8 cellular contexts compared by ENCODE assay signal in genomic region chr17:44199553-44200477, GRCh38. TPM values are rescaled to one million over a fixed set of nuclear protein-coding genes. Genes with fewer than 3 reads are reported as not detected.
A peak's percentile ranks its signal among the peaks of the same experiment; 100 is the strongest.
DNase-seq lines count a peak whose midpoint lies in the region; TF ChIP-seq lines count a peak whose summit lies in the region.

Gene ATXN7L3, minus strand, starts transcription at chr17:44199884. Its CDS starts 1,814 bp downstream, at chr17:44198070.

- H3K4me1 ChIP-seq in HEK293 (ENCODE audit: control insufficient read depth, insufficient read depth, low read length), result peaks cover 5% of the 10 kb centered on the region
- H3K4me1 ChIP-seq in neutrophil (ENCODE audit: control insufficient read depth in 1 of 2, insufficient read depth in 1 of 2, low read depth in 1 of 2, low read length in 1 of 2), result peaks cover 43 to 50% of the 10 kb centered on the region in 2 experiments

- H3K27me3 ChIP-seq in neutrophil, result no peaks in the 10 kb centered on the region

- CTCF ChIA-PET in HEK293 (lab: Yijun Ruan, JAX), result interaction anchor here (0.7 to 1.9 kb wide), 2 partner anchors 19 to 132 kb away, joined by 3 to 8 read pairs; no protein-coding TSS in a partner anchor

- peaks cover 6 to 31% of the 10 kb centered on the region in 2 experiments; a peak in 2 of 3 replicates for H3K36me3 ChIP-seq in HEK293 (ENCODE audit: control insufficient read depth in 2 of 2, insufficient read depth in 1 of 2, low read length in 2 of 2)
- peaks cover 28% of the 10 kb centered on the region for H3K36me3 ChIP-seq in neutrophil

- TF ChIP-seq CTCF in HEK293 (tag by site-specific recombination; IDR thresholded peaks at IDR 0.05) (no peak), neutrophil (IDR thresholded peaks at IDR 0.05) (peak; percentile 43), subcutaneous adipose tissue (IDR thresholded peaks at IDR 0.05; ENCODE audit: low read depth) (no peak)

- H3K9me3 ChIP-seq in HEK293 (ENCODE audit: control insufficient read depth, insufficient read depth, low read depth, low read length), result no peaks in the 10 kb centered on the region
- H3K9me3 ChIP-seq in neutrophil, result no peaks in the 10 kb centered on the region

- H3K4me3 ChIP-seq in HEK293 (ENCODE audit: low read depth, low read length) (peak within 1 kb of the TSS; percentile 75), neutrophil (ENCODE audit: low read depth in 1 of 2, low read length in 1 of 2) (peak within 1 kb of the TSS; percentile 80 to 93)

- POLR2A ChIA-PET in HEK293 (lab: Yijun Ruan, JAX), result interaction anchor here (0.6 to 4.9 kb wide), 22 partner anchors 9 to 1652 kb away, joined by 3 to 46 read pairs (median 4); partner anchors contain the start of genes HDAC5, RUNDC3A and TMUB2

- in situ Hi-C loops in SK-MEL-5 (cut with HindIII; ENCODE audit: low pct_unique_long_range_greater_than_20kb, low sequenced_read_pairs), result no loop called here

- DNase-seq in GDM1 (lab: John Stamatoyannopoulos, UW), result peak; percentile 99
- DNase-seq in NAMALWA (ENCODE audit: low spot score), result peak; percentile 97
- peak; percentile 97 for DNase-seq in SK-MEL-5 (ENCODE audit: low read depth, low spot score)
- DNase-seq in activated naive CD4-positive, alpha-beta T cell treated with Interleukin-2 at 50 U/mL for 16 hours, result peak; percentile 100
- DNase-seq in foreskin melanocyte, result peak; percentile 95

- H3K27ac ChIP-seq in HEK293 (ENCODE audit: extremely low read depth, low read depth, low read length) (peak within 1 kb of the TSS; percentile 88), neutrophil (peak within 1 kb of the TSS; percentile 100)

TF ChIP-seq in HEK293, 187 proteins besides CTCF, POLR2A, EP300 and RAD21 (continues in another document):
- TF ChIP-seq ZNF561 (tag by site-specific recombination; IDR thresholded peaks at IDR 0.05; ENCODE audit: borderline replicate concordance), result no peak
- no peak for TF ChIP-seq ZNF10 (tag by site-specific recombination; IDR thresholded peaks at IDR 0.05)
- no peak for TF ChIP-seq MYNN (tag by site-specific recombination; IDR thresholded peaks at IDR 0.05; ENCODE audit: borderline replicate concordance)
- TF ChIP-seq ZNF701 (tag by site-specific recombination; IDR thresholded peaks at IDR 0.05), result no peak
- TF ChIP-seq REST (tag by site-specific recombination; IDR thresholded peaks at IDR 0.05), result no peak
- TF ChIP-seq GLIS2 (tag by site-specific recombination; IDR thresholded peaks at IDR 0.05), result no peak
- no peak for TF ChIP-seq ZNF311 (tag by site-specific recombination; IDR thresholded peaks at IDR 0.05; ENCODE audit: borderline replicate concordance)
- no peak for TF ChIP-seq ZNF791 (tag by site-specific recombination; IDR thresholded peaks at IDR 0.05)
- TF ChIP-seq ZNF670 (tag by site-specific recombination; IDR thresholded peaks at IDR 0.05; ENCODE audit: low read depth), result no peak
- TF ChIP-seq SP2 (tag by site-specific recombination; IDR thresholded peaks at IDR 0.05), result peak; percentile 89
- TF ChIP-seq ZNF626 (tag by site-specific recombination; IDR thresholded peaks at IDR 0.05), result no peak
- no peak for TF ChIP-seq ZFP69B (tag by site-specific recombination; IDR thresholded peaks at IDR 0.05)
- no peak for TF ChIP-seq ZNF792 (tag by site-specific recombination; IDR thresholded peaks at IDR 0.05)
- peak; percentile 56; the same call in 1 of the 2 replicates for TF ChIP-seq KLF16 (tag by site-specific recombination; IDR thresholded peaks at IDR 0.05)
- no peak for TF ChIP-seq ZNF571 (tag by site-specific recombination; IDR thresholded peaks at IDR 0.05)
- no peak for TF ChIP-seq PBX3 (CRISPR knock-in tag; IDR thresholded peaks at IDR 0.05)
- no peak for TF ChIP-seq ZNF324 (tag by site-specific recombination; IDR thresholded peaks at IDR 0.05)
- no peak for TF ChIP-seq ZNF785 (tag by site-specific recombination; IDR thresholded peaks at IDR 0.05)
- no peak for TF ChIP-seq ZNF529 (tag by site-specific recombination; IDR thresholded peaks at IDR 0.05; ENCODE audit: insufficient replicate concordance)
- TF ChIP-seq ZNF658 (tag by site-specific recombination; IDR thresholded peaks at IDR 0.05), result no peak
- TF ChIP-seq ZNF629 (tag by site-specific recombination; IDR thresholded peaks at IDR 0.05), result no peak
- TF ChIP-seq ZNF600 (tag by site-specific recombination; IDR thresholded peaks at IDR 0.05), result no peak
- no peak for TF ChIP-seq ZNF610 (tag by site-specific recombination; IDR thresholded peaks at IDR 0.05; ENCODE audit: borderline replicate concordance)
- TF ChIP-seq PRDM2 (tag by site-specific recombination; IDR thresholded peaks at IDR 0.05; ENCODE audit: borderline replicate concordance), result no peak

RNA-seq across cellular contexts. Expression of gene ATXN7L3, which starts in this region (rescaled TPM):
- total RNA-seq in SK-MEL-5 (2014; rRNA removed; shearing (Covaris generic)), result 28.8 and 29.9 TPM in 2 replicates
- 46.8 and 55.0 TPM in 2 replicates for polyA plus RNA-seq in SK-MEL-5 (2015; cell fraction: cytosol; rRNA removed)
- 101 and 120 TPM in 2 replicates for polyA plus RNA-seq in SK-MEL-5 (2015; cell fraction: nucleus; rRNA removed)
- 10 to 100 TPM; 11.7 to 31.6 (median 28.2) TPM for total RNA-seq in subcutaneous adipose tissue

Comparison
In these comparisons a context has a peak if more than half of its experiments do, and no peak if none do; other contexts are left out.
1. Peak in every context shown above with its lines: DNase-seq, H3K4me3 ChIP-seq and H3K27ac ChIP-seq.